30 cellular contexts compared by ENCODE assay signal in genomic region chr3:192947421-192947820, GRCh38.
"Had no signal": no experiment of that assay in that cellular context is flagged by ENCODE, and none has a peak within 500 bp of the region (broad histone marks: within the 10 kb centered on the region; RNA-seq: fewer than 3 reads in every experiment).

No MANE protein-coding gene starts in this region.

- H3K27ac Mint-ChIP-seq: activated CD4-positive, alpha-beta T cell treated with anti-CD3 and anti-CD28 coated beads, Interleukin-2, amount 10 ng/mL, durations not matched to agents 24 days and 14 days; activated CD8-positive, alpha-beta T cell treated with anti-CD3 and anti-CD28 coated beads for 36 hours; activated naive CD8-positive, alpha-beta T cell treated with anti-CD3 and anti-CD28 coated beads, Interleukin-2, amount 10 ng/mL, durations not matched to agents 7 days and 5 days; activated T-cell treated with anti-CD3 and anti-CD28 coated beads, Interleukin-2, amount 50 U/mL, for 24 hours; activated T-helper 2 cell treated with anti-CD3 and anti-CD28 coated beads, Interferon-gamma antibody, Interleukin-2, Interleukin-4, amounts not matched to agents 10 μg/mL and 5 μg/mL and 100 μg/mL, durations not matched to agents 14 hours and 24 hours and 36 hours; T-helper 1 cell treated with Interleukin-12 subunit alpha and Interleukin-12 subunit beta and Interleukin-4 antibody, amounts not matched to agents 30 μg/mL and 1 μg/mL, for 36 hours; T-helper 2 cell treated with Interferon-gamma antibody and Interleukin-4, amounts not matched to agents 5 μg/mL and 100 μg/mL, for 36 hours had no signal

- H3K4me3 ChIP-seq: ascending aorta, breast epithelium, MG63, Peyer's patch, SJSA1 had no signal

- DNase-seq: activated CD4-positive, alpha-beta T cell treated with anti-CD3 and anti-CD28 coated beads, Interleukin-2, amount 10 ng/mL, durations not matched to agents 24 days and 14 days; activated CD4-positive, alpha-beta T cell treated with anti-CD3 and anti-CD28 coated beads, Interleukin-2, amount 50 U/mL, for 4 hours; activated CD8-positive, alpha-beta T cell treated with anti-CD3 and anti-CD28 coated beads for 36 hours; activated gamma-delta T cell; activated naive CD4-positive, alpha-beta T cell treated with Interleukin-2 at 50 U/mL for 16 hours; activated naive CD8-positive, alpha-beta T cell treated with anti-CD3 and anti-CD28 coated beads, Interleukin-2, amount 10 ng/mL, durations not matched to agents 7 days and 5 days; activated T-cell treated with anti-CD3 and anti-CD28 coated beads, Interleukin-2, amount 50 U/mL, for 24 hours; amygdala; Kasumi-1; KG1; MG63; MV-4-11; NCI-H1092; NCI-H146; NCI-H187; NCI-H2081; NCI-H345; NCI-H526 treated with DMSO at 0.1 percent for 48 hours; PC-3; Peyer's patch; RPMI8226; SHP77 treated with DMSO at 0.1 percent for 48 hours; SK-N-SH had no signal

- H3K9me3 Mint-ChIP-seq: activated CD4-positive, alpha-beta T cell treated with anti-CD3 and anti-CD28 coated beads, Interleukin-2, amount 10 ng/mL, durations not matched to agents 24 days and 14 days; activated CD8-positive, alpha-beta T cell treated with anti-CD3 and anti-CD28 coated beads for 36 hours; activated naive CD4-positive, alpha-beta T cell treated with anti-CD3 and anti-CD28 coated beads, Interleukin-2, amount 50 U/mL, for 24 hours; activated naive CD8-positive, alpha-beta T cell treated with anti-CD3 and anti-CD28 coated beads, Interleukin-2, amount 10 ng/mL, durations not matched to agents 7 days and 5 days; activated T-cell treated with anti-CD3 and anti-CD28 coated beads, Interleukin-2, amount 50 U/mL, for 24 hours; activated T-helper 2 cell treated with anti-CD3 and anti-CD28 coated beads, Interferon-gamma antibody, Interleukin-2, Interleukin-4, amounts not matched to agents 10 μg/mL and 5 μg/mL and 100 μg/mL, durations not matched to agents 14 hours and 24 hours and 36 hours; T-helper 1 cell treated with Interleukin-12 subunit alpha and Interleukin-12 subunit beta and Interleukin-4 antibody, amounts not matched to agents 30 μg/mL and 1 μg/mL, for 36 hours; T-helper 2 cell treated with Interferon-gamma antibody and Interleukin-4, amounts not matched to agents 5 μg/mL and 100 μg/mL, for 36 hours had no signal

- H3K4me1 Mint-ChIP-seq: activated CD4-positive, alpha-beta T cell treated with anti-CD3 and anti-CD28 coated beads, Interleukin-2, amount 10 ng/mL, durations not matched to agents 24 days and 14 days; activated naive CD4-positive, alpha-beta T cell treated with anti-CD3 and anti-CD28 coated beads, Interleukin-2, amount 50 U/mL, for 24 hours; activated naive CD8-positive, alpha-beta T cell treated with anti-CD3 and anti-CD28 coated beads, Interleukin-2, amount 10 ng/mL, durations not matched to agents 7 days and 5 days had no signal

- H3K36me3 Mint-ChIP-seq: activated naive CD4-positive, alpha-beta T cell treated with anti-CD3 and anti-CD28 coated beads, Interleukin-2, amount 50 U/mL, for 24 hours; activated naive CD8-positive, alpha-beta T cell treated with anti-CD3 and anti-CD28 coated beads, Interleukin-2, amount 10 ng/mL, durations not matched to agents 7 days and 5 days had no signal

- ATAC-seq: activated CD8-positive, alpha-beta T cell treated with anti-CD3 and anti-CD28 coated beads for 36 hours; PC-3 had no signal

- H3K4me3 Mint-ChIP-seq: activated CD4-positive, alpha-beta T cell treated with anti-CD3 and anti-CD28 coated beads, Interleukin-2, amount 10 ng/mL, durations not matched to agents 24 days and 14 days; activated CD8-positive, alpha-beta T cell treated with anti-CD3 and anti-CD28 coated beads for 36 hours; activated naive CD4-positive, alpha-beta T cell treated with anti-CD3 and anti-CD28 coated beads, Interleukin-2, amount 50 U/mL, for 24 hours; activated naive CD8-positive, alpha-beta T cell treated with anti-CD3 and anti-CD28 coated beads, Interleukin-2, amount 10 ng/mL, durations not matched to agents 7 days and 5 days; activated T-cell treated with anti-CD3 and anti-CD28 coated beads, Interleukin-2, amount 50 U/mL, for 24 hours; T-helper 1 cell treated with Interleukin-12 subunit alpha and Interleukin-12 subunit beta and Interleukin-4 antibody, amounts not matched to agents 30 μg/mL and 1 μg/mL, for 36 hours; T-helper 2 cell treated with Interferon-gamma antibody and Interleukin-4, amounts not matched to agents 5 μg/mL and 100 μg/mL, for 36 hours had no signal
